ENCODE assay signal across 1 cellular context in the genomic region with DNA sequence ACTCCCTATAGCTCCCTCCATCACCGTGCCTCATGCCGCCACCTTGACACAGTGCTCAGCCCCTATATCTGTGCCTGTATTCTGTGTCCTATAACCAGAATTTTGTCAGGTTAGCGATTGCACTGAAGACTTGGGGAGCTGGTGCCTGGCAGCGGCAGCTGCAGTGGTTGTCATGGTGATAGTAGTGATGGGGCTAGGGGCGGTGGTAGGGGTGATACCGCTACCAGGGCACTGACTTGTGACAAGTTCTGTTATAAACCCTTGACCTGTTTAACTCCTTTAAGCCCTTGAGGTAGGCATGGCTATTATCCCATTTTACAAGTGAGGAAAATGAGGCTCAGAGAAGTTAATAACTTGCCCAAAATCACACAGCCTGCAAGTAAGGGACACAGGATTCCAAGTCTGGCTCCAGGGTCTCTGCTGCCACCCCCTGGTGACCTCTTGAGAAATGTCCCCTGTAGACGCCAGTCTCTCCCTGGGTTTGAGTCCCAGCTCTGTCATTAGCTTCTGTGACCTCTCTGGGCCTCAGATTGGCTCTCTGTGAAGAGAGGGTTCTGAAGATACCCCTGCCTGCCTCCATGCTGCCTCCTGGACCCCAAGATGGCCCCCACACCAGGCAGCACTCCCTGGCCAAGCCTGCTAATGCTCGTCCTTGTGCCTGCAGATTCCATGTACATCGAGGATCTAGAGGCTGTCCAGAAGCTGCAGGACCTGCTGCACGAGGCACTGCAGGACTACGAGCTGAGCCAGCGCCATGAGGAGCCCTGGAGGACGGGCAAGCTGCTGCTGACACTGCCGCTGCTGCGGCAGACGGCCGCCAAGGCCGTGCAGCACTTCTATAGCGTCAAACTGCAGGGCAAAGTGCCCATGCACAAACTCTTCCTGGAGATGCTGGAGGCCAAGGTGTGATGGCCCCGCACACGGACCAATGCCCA.
TF ChIP-seq lines count a peak whose summit lies in the region.

No MANE protein-coding gene starts in this region.

TF ChIP-seq in GM23338, 12 proteins besides CTCF, POLR2A, EP300 and RAD21 (continued from another document):
- TF ChIP-seq, protein P1, sequence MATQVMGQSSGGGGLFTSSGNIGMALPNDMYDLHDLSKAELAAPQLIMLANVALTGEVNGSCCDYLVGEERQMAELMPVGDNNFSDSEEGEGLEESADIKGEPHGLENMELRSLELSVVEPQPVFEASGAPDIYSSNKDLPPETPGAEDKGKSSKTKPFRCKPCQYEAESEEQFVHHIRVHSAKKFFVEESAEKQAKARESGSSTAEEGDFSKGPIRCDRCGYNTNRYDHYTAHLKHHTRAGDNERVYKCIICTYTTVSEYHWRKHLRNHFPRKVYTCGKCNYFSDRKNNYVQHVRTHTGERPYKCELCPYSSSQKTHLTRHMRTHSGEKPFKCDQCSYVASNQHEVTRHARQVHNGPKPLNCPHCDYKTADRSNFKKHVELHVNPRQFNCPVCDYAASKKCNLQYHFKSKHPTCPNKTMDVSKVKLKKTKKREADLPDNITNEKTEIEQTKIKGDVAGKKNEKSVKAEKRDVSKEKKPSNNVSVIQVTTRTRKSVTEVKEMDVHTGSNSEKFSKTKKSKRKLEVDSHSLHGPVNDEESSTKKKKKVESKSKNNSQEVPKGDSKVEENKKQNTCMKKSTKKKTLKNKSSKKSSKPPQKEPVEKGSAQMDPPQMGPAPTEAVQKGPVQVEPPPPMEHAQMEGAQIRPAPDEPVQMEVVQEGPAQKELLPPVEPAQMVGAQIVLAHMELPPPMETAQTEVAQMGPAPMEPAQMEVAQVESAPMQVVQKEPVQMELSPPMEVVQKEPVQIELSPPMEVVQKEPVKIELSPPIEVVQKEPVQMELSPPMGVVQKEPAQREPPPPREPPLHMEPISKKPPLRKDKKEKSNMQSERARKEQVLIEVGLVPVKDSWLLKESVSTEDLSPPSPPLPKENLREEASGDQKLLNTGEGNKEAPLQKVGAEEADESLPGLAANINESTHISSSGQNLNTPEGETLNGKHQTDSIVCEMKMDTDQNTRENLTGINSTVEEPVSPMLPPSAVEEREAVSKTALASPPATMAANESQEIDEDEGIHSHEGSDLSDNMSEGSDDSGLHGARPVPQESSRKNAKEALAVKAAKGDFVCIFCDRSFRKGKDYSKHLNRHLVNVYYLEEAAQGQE (IDR thresholded peaks at IDR 0.05; ENCODE audit: unreplicated experiment), result no peak
- TF ChIP-seq EZH2 (IDR thresholded peaks at IDR 0.05; ENCODE audit: low read depth, unreplicated experiment), result no peak
- TF ChIP-seq CREB1 (CRISPR knock-in tag; IDR thresholded peaks at IDR 0.05; ENCODE audit: low read depth), result no peak
- no peak for TF ChIP-seq POLR2AphosphoS5 (IDR thresholded peaks at IDR 0.05; ENCODE audit: low read depth)
- TF ChIP-seq EZH2phosphoT487 (IDR thresholded peaks at IDR 0.05; ENCODE audit: unreplicated experiment), result no peak
- TF ChIP-seq, protein P2, sequence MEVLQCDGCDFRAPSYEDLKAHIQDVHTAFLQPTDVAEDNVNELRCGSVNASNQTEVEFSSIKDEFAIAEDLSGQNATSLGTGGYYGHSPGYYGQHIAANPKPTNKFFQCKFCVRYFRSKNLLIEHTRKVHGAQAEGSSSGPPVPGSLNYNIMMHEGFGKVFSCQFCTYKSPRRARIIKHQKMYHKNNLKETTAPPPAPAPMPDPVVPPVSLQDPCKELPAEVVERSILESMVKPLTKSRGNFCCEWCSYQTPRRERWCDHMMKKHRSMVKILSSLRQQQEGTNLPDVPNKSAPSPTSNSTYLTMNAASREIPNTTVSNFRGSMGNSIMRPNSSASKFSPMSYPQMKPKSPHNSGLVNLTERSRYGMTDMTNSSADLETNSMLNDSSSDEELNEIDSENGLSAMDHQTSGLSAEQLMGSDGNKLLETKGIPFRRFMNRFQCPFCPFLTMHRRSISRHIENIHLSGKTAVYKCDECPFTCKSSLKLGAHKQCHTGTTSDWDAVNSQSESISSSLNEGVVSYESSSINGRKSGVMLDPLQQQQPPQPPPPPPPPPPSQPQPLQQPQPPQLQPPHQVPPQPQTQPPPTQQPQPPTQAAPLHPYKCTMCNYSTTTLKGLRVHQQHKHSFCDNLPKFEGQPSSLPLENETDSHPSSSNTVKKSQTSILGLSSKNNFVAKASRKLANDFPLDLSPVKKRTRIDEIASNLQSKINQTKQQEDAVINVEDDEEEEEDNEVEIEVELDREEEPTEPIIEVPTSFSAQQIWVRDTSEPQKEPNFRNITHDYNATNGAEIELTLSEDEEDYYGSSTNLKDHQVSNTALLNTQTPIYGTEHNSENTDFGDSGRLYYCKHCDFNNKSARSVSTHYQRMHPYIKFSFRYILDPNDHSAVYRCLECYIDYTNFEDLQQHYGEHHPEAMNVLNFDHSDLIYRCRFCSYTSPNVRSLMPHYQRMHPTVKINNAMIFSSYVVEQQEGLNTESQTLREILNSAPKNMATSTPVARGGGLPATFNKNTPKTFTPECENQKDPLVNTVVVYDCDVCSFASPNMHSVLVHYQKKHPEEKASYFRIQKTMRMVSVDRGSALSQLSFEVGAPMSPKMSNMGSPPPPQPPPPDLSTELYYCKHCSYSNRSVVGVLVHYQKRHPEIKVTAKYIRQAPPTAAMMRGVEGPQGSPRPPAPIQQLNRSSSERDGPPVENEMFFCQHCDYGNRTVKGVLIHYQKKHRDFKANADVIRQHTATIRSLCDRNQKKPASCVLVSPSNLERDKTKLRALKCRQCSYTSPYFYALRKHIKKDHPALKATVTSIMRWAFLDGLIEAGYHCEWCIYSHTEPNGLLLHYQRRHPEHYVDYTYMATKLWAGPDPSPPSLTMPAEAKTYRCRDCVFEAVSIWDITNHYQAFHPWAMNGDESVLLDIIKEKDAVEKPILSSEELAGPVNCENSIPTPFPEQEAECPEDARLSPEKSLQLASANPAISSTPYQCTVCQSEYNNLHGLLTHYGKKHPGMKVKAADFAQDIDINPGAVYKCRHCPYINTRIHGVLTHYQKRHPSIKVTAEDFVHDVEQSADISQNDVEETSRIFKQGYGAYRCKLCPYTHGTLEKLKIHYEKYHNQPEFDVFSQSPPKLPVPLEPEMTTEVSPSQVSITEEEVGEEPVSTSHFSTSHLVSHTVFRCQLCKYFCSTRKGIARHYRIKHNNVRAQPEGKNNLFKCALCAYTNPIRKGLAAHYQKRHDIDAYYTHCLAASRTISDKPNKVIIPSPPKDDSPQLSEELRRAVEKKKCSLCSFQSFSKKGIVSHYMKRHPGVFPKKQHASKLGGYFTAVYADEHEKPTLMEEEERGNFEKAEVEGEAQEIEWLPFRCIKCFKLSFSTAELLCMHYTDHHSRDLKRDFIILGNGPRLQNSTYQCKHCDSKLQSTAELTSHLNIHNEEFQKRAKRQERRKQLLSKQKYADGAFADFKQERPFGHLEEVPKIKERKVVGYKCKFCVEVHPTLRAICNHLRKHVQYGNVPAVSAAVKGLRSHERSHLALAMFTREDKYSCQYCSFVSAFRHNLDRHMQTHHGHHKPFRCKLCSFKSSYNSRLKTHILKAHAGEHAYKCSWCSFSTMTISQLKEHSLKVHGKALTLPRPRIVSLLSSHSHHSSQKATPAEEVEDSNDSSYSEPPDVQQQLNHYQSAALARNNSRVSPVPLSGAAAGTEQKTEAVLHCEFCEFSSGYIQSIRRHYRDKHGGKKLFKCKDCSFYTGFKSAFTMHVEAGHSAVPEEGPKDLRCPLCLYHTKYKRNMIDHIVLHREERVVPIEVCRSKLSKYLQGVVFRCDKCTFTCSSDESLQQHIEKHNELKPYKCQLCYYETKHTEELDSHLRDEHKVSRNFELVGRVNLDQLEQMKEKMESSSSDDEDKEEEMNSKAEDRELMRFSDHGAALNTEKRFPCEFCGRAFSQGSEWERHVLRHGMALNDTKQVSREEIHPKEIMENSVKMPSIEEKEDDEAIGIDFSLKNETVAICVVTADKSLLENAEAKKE (CRISPR knock-in tag; IDR thresholded peaks at IDR 0.05), result no peak
- no peak for TF ChIP-seq NANOG (IDR thresholded peaks at IDR 0.05; ENCODE audit: borderline replicate concordance)
- TF ChIP-seq ZNF114 (CRISPR knock-in tag; IDR thresholded peaks at IDR 0.05), result no peak
- TF ChIP-seq JUNB (IDR thresholded peaks at IDR 0.05; ENCODE audit: unreplicated experiment), result no peak
